ENCODE assay signal across 8 cellular contexts in the genomic region with DNA sequence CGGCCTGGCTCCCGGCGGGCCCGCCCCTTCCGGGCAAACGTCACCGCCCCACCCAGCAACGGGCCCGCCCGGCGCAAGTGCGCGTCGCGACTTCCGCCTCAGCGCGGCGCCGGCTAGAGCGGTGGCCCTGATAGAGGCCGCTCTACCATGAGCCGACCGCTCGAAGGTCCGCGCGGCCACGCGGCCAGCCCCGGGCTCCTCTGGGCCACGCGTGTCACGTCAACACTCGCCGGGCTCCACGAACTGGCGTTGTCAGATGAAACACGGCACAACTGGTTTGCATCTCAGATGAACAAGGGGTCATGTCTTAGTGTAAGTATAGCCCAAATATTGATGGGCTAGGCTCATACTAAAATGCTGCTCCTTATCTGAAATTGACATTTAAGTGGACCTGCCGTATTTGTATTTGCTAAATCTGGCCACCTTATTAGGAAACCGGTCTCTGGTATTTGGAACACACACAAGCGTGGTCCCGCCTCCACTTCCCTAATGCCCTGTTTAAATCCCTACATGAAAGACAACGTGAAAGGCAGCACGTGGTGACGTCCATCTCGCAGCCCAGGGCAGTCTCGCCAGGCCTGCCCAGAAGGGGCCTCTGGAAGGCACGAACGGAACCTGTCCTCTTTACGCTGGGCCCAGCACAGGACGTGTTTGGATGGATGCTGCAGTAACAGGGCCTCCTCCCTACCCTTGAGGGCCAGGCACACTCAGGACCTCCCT. TPM values are rescaled to one million over a fixed set of nuclear protein-coding genes. Genes with fewer than 3 reads are reported as not detected.
A peak's percentile ranks its signal among the peaks of the same experiment; 100 is the strongest.
DNase-seq lines count a peak whose midpoint lies in the region; ATAC-seq and TF ChIP-seq lines count a peak whose summit lies in the region.

A gene (minus strand): TSS at position 31 of the 720 bp plus-strand sequence.

- H3K9ac ChIP-seq in HUES6 (ENCODE audit: low read length), result peak within 1 kb of the TSS; percentile 88

- TF ChIP-seq POLR2A in Peyer's patch (IDR thresholded peaks at IDR 0.05), result peak; percentile 96 to 99

- peaks cover 20% of the 10 kb centered on the region for H3K4me1 Mint-ChIP-seq in activated T-helper 17 cell treated with anti-CD3 and anti-CD28 coated beads, Interleukin-2, amount 50 U/mL, for 72 hours
- H3K4me1 Mint-ChIP-seq in natural killer cell, result peaks cover 28 to 45% of the 10 kb centered on the region in 2 donors

- H3K36me3 ChIP-seq in HUES6 (ENCODE audit: control insufficient read depth, insufficient read depth, low read length), result peaks cover 11% of the 10 kb centered on the region
- no peaks in the 10 kb centered on the region for H3K36me3 ChIP-seq in Peyer's patch

- no peaks in the 10 kb centered on the region for H3K9me3 Mint-ChIP-seq in activated T-helper 17 cell treated with anti-CD3 and anti-CD28 coated beads, Interleukin-2, amount 50 U/mL, for 72 hours
- H3K9me3 Mint-ChIP-seq in natural killer cell, result no peaks in the 10 kb centered on the region

- peak within 1 kb of the TSS; percentile 94 for H3K4me3 Mint-ChIP-seq in activated T-helper 17 cell treated with anti-CD3 and anti-CD28 coated beads, Interleukin-2, amount 50 U/mL, for 72 hours
- peak within 1 kb of the TSS; percentile 87 for H3K4me3 Mint-ChIP-seq in natural killer cell

- intact Hi-C loops in natural killer cell (cut with micrococcal nuclease), result loop anchor here (10.0 kb wide), 2 partner anchors 475 to 655 kb away; no protein-coding TSS in a partner anchor

- H3K27ac Mint-ChIP-seq in activated T-helper 17 cell treated with anti-CD3 and anti-CD28 coated beads, Interleukin-2, amount 50 U/mL, for 72 hours, result peak within 1 kb of the TSS; percentile 93
- peak within 1 kb of the TSS; percentile 93 to 94 for H3K27ac Mint-ChIP-seq in natural killer cell

- H3K27me3 ChIP-seq in HUES6 (ENCODE audit: control insufficient read depth, insufficient read depth, low read length) (no peaks in the 10 kb centered on the region), Peyer's patch (no peaks in the 10 kb centered on the region)

- H3K9me3 ChIP-seq in HUES6 (ENCODE audit: control insufficient read depth, insufficient read depth, low read depth, low read length), result no peaks in the 10 kb centered on the region
- H3K9me3 ChIP-seq in Peyer's patch, result no peaks in the 10 kb centered on the region

- DNase-seq in COLO668 (lab: John Stamatoyannopoulos, UW; ENCODE audit: unreplicated experiment) (peak; percentile 95), Peyer's patch (peak; percentile 77 to 89 (median 89)), fibroblast of mammary gland (ENCODE audit: low read depth) (peak; percentile 77), natural killer cell (peak; percentile 84)
- DNase-seq in stimulated activated naive CD8-positive, alpha-beta T cell treated with anti-CD3 and anti-CD28 coated beads, Interleukin-15, Interleukin-2, amounts not matched to agents 100 U/mL and 50 U/mL, for 24 hours, result peak; percentile 89

- peak within 1 kb of the TSS; percentile 82 for H3K4me3 ChIP-seq in HUES6 (ENCODE audit: low read depth, low read length)
- H3K4me3 ChIP-seq in Peyer's patch, result peak within 1 kb of the TSS; percentile 64 to 99 (median 94)
- peak within 1 kb of the TSS; percentile 81 for H3K4me3 ChIP-seq in fibroblast of mammary gland (ENCODE audit: control insufficient read depth, low read depth, low read length)

- H3K27ac ChIP-seq in HUES6 (ENCODE audit: low read depth, low read length) (peak within 1 kb of the TSS; percentile 82; the same call in 1 of the 2 replicates), Peyer's patch (peak within 1 kb of the TSS; percentile 90 to 97 (median 96))

- no peaks in the 10 kb centered on the region for H3K27me3 Mint-ChIP-seq in activated T-helper 17 cell treated with anti-CD3 and anti-CD28 coated beads, Interleukin-2, amount 50 U/mL, for 72 hours
- H3K27me3 Mint-ChIP-seq in natural killer cell (ENCODE audit: low read depth in 2 of 2), result no peaks in the 10 kb centered on the region

- H3K4me1 ChIP-seq in HUES6 (ENCODE audit: control insufficient read depth, insufficient read depth, low read length) (peaks cover 36% of the 10 kb centered on the region), Peyer's patch (peaks cover 10 to 44% (median 15%) of the 10 kb centered on the region in 4 donors)

- peak; percentile 59 for ATAC-seq in GM19468 (IDR thresholded peaks at IDR 0.05; ENCODE audit: extremely low read depth, unreplicated experiment)
- ATAC-seq in activated T-helper 17 cell treated with anti-CD3 and anti-CD28 coated beads, Interleukin-2, amount 50 U/mL, for 72 hours (replicated peaks), result peak; percentile 99
- ATAC-seq in natural killer cell, result peak; percentile 94 to 99 (median 98)
- peak; percentile 96 for ATAC-seq in stimulated activated naive CD8-positive, alpha-beta T cell treated with anti-CD3 and anti-CD28 coated beads, Interleukin-15, Interleukin-2, amounts not matched to agents 100 U/mL and 50 U/mL, for 24 hours

- H3K36me3 Mint-ChIP-seq in activated T-helper 17 cell treated with anti-CD3 and anti-CD28 coated beads, Interleukin-2, amount 50 U/mL, for 72 hours (ENCODE audit: low read depth), result peaks cover 23% of the 10 kb centered on the region
- no peaks in the 10 kb centered on the region for H3K36me3 Mint-ChIP-seq in natural killer cell

- TF ChIP-seq CTCF in Peyer's patch (IDR thresholded peaks at IDR 0.05) (peak in 1 of 6 experiments; percentile 16), fibroblast of mammary gland (conservative IDR thresholded peaks at IDR 0.05; ENCODE audit: control insufficient read depth, insufficient read depth, low read depth, low read length) (no peak), natural killer cell (IDR thresholded peaks at IDR 0.05) (no peak)

RNA-seq across cellular contexts. Expression of the gene that starts here (rescaled TPM):
- total RNA-seq in Peyer's patch, result 10 to 100 TPM; 48.5 to 84.0 (median 51.4) TPM
- 10 to 100 TPM; 41.2 to 79.6 TPM for total RNA-seq in activated T-helper 17 cell treated with anti-CD3 and anti-CD28 coated beads, Interleukin-2, amount 50 U/mL, for 72 hours
- total RNA-seq in natural killer cell, result 10 to 100 TPM; 56.1 to 71.6 (median 58.2) TPM

Comparison
In these comparisons a context has a peak if more than half of its experiments do, and no peak if none do; other contexts are left out.
1. Peak in every context shown above with its lines: DNase-seq, ATAC-seq, H3K4me3 ChIP-seq and H3K27ac ChIP-seq.